In genomic region chr4:26788341-26788733, GRCh38 we compare ENCODE assay signal across 12 cellular contexts.
DNase-seq lines count a peak whose midpoint lies in the region; ATAC-seq, FAIRE-seq and TF ChIP-seq lines count a peak whose summit lies in the region.
"Had no signal": no experiment of that assay in that cellular context is flagged by ENCODE, and none has a peak within 500 bp of the region (broad histone marks: within the 10 kb centered on the region; RNA-seq: fewer than 3 reads in every experiment).

No MANE protein-coding gene starts in this region.

- ATAC-seq in A549: peak in 1 of 2 experiments; percentile 39; a peak in 3 of 6 replicates
- peak; percentile 12; the same call in 1 of the 2 replicates for ATAC-seq in HCT116
- no peak for ATAC-seq in HG03565 (IDR thresholded peaks at IDR 0.05; ENCODE audit: unreplicated experiment)

- no peaks in the 10 kb centered on the region for H3K27me3 ChIP-seq in HCT116 (ENCODE audit: insufficient read depth, low read length)
- H3K27me3 ChIP-seq in SK-N-SH (ENCODE audit: insufficient read depth): no peaks in the 10 kb centered on the region
- H3K27me3 ChIP-seq in mesenchymal stem cell (ENCODE audit: control insufficient read depth in 1 of 2, insufficient read depth in 1 of 2, low read length in 2 of 2): no peaks in the 10 kb centered on the region

- no peak overlapping the region for H3K4ac ChIP-seq in mesenchymal stem cell (ENCODE audit: low read depth in 1 of 2, low read length in 2 of 2)

- H2AK5ac ChIP-seq in mesenchymal stem cell (ENCODE audit: low read length, severe bottlenecking): no peak overlapping the region

- H3K9me3 Mint-ChIP-seq in activated CD4-positive, alpha-beta memory T cell treated with anti-CD3 and anti-CD28 coated beads, Interleukin-2, amount 10 ng/mL, durations not matched to agents 7 days and 5 days: no peaks in the 10 kb centered on the region
- H3K9me3 Mint-ChIP-seq: activated naive CD4-positive, alpha-beta T cell treated with anti-CD3 and anti-CD28 coated beads, Interleukin-2, amount 50 U/mL, for 24 hours had no signal

- H3K36me3 Mint-ChIP-seq in activated CD4-positive, alpha-beta memory T cell treated with anti-CD3 and anti-CD28 coated beads, Interleukin-2, amount 10 ng/mL, durations not matched to agents 7 days and 5 days (ENCODE audit: low read depth): no peaks in the 10 kb centered on the region
- H3K36me3 Mint-ChIP-seq: activated naive CD4-positive, alpha-beta T cell treated with anti-CD3 and anti-CD28 coated beads, Interleukin-2, amount 50 U/mL, for 24 hours had no signal

- H3K79me1 ChIP-seq in mesenchymal stem cell (replicated peaks; ENCODE audit: low read length, poor library complexity, severe bottlenecking): no peaks in the 10 kb centered on the region

- no peak for FAIRE-seq in A549 (lab: Jason Lieb, UNC)
- FAIRE-seq: urothelium cell line had no signal

- H3K27ac ChIP-seq in A549: peak overlapping the region in 1 of 2 experiments; percentile 69; a peak in 3 of 6 replicates
- peak overlapping the region; percentile 61 for H3K27ac ChIP-seq in HCT116 (ENCODE audit: low read depth, low read length)
- no peak overlapping the region for H3K27ac ChIP-seq in SK-N-SH (ENCODE audit: low read depth in 2 of 2, low read length in 1 of 2)
- H3K27ac ChIP-seq in mesenchymal stem cell (ENCODE audit: low read length, poor library complexity, severe bottlenecking): no peak overlapping the region

- POLR2A ChIA-PET in A549 (lab: Yijun Ruan, JAX) (no interaction called here), HCT116 (lab: Charles Lee) (no interaction called here), SK-N-SH (lab: Yijun Ruan, JAX) (no interaction called here)
- POLR2A ChIA-PET in activated CD4-positive, alpha-beta memory T cell treated with anti-CD3 and anti-CD28 coated beads, Interleukin-2, amount 10 ng/mL, durations not matched to agents 7 days and 5 days (lab: Charles Lee): interaction anchor here (1.7 kb wide), 1 partner anchor 219 kb away, joined by 4 read pairs; no protein-coding TSS in a partner anchor

- no peak overlapping the region for H3K9ac ChIP-seq in HCT116 (ENCODE audit: low read length)
- no peak overlapping the region for H3K9ac ChIP-seq in SK-N-SH
- H3K9ac ChIP-seq in mesenchymal stem cell (ENCODE audit: low read length): peak overlapping the region; percentile 60

- DNase-seq in A549 (ENCODE audit: low read depth in 1 of 2, low spot score in 1 of 2) (no peak), HCT116 (ENCODE audit: low read depth, low spot score) (no peak), SK-N-SH (no peak), mesenchymal stem cell (no peak), NCI-H2107 (lab: John Stamatoyannopoulos, UW) (no peak), GM03348 (ENCODE audit: low spot score) (no peak)
- DNase-seq in activated CD4-positive, alpha-beta memory T cell treated with anti-CD3 and anti-CD28 coated beads, Interleukin-2, amount 10 ng/mL, durations not matched to agents 7 days and 5 days: no peak
- DNase-seq: NCI-H526 had no signal

- no peak for TF ChIP-seq RAD21 in A549 (conservative IDR thresholded peaks at IDR 0.05 in 1 of 2, IDR thresholded peaks at IDR 0.05 in 1 of 2)
- TF ChIP-seq RAD21 in HCT116 (IDR thresholded peaks at IDR 0.05; ENCODE audit: low read depth): no peak
- no peak for TF ChIP-seq RAD21 in SK-N-SH (IDR thresholded peaks at IDR 0.05; ENCODE audit: low read length)

- H3K4me3 ChIP-seq in A549: no peak overlapping the region
- no peak overlapping the region for H3K4me3 ChIP-seq in HCT116 (replicated peaks in 1 of 2; ENCODE audit: low read depth in 1 of 2, low read length in 2 of 2)
- H3K4me3 ChIP-seq in SK-N-SH (ENCODE audit: low read depth in 2 of 2, low read length in 1 of 2): no peak overlapping the region
- peak overlapping the region in 1 of 2 experiments; percentile 32 for H3K4me3 ChIP-seq in mesenchymal stem cell (ENCODE audit: insufficient read depth in 1 of 2, low read depth in 1 of 2, low read length in 2 of 2)

- peaks cover 4% of the 10 kb centered on the region for H3F3A ChIP-seq in SK-N-SH (replicated peaks; ENCODE audit: insufficient read depth)

- H3K14ac ChIP-seq in mesenchymal stem cell (ENCODE audit: low read length in 2 of 2): no peak overlapping the region

- 21% methylated on average over 1 of the region's 1 CpG for WGBS in A549 (ENCODE audit: missing lambda C conversion rate)
- WGBS in SK-N-SH (ENCODE audit: low lambda C conversion rate): 92% methylated on average over 1 of the region's 1 CpG
- WGBS in mesenchymal stem cell: 67% methylated on average over 1 of the region's 1 CpG

- peaks cover 7% of the 10 kb centered on the region for H3K4me1 Mint-ChIP-seq in activated CD4-positive, alpha-beta memory T cell treated with anti-CD3 and anti-CD28 coated beads, Interleukin-2, amount 10 ng/mL, durations not matched to agents 7 days and 5 days

- TF ChIP-seq CTCF in A549 (IDR thresholded peaks at IDR 0.05) (no peak), HCT116 (IDR thresholded peaks at IDR 0.05 in 2 of 3, conservative IDR thresholded peaks at IDR 0.05 in 1 of 3; ENCODE audit: borderline replicate concordance in 1 of 3, insufficient read depth in 1 of 3, low read depth in 2 of 3, low read length in 2 of 3) (no peak; a peak in 1 of 6 replicates), SK-N-SH (IDR thresholded peaks at IDR 0.05) (no peak)

- no peak overlapping the region for H2BK12ac ChIP-seq in mesenchymal stem cell (ENCODE audit: low read length in 2 of 2)

- H3K36me3 ChIP-seq in HCT116 (ENCODE audit: control insufficient read depth in 1 of 2, insufficient read depth in 2 of 2, low read length in 2 of 2): no peaks in the 10 kb centered on the region
- no peaks in the 10 kb centered on the region for H3K36me3 ChIP-seq in SK-N-SH (replicated peaks in 1 of 2; ENCODE audit: control insufficient read depth in 1 of 2, insufficient read depth in 2 of 2, low read length in 1 of 2)
- peaks cover 3 to 7% of the 10 kb centered on the region in 2 experiments for H3K36me3 ChIP-seq in mesenchymal stem cell (ENCODE audit: control insufficient read depth in 1 of 2, insufficient read depth in 2 of 2, low read depth in 1 of 2, low read length in 2 of 2)

- H3K9me3 ChIP-seq in A549 (no peaks in the 10 kb centered on the region), HCT116 (ENCODE audit: control insufficient read depth in 1 of 2, insufficient read depth in 1 of 2, low read depth in 1 of 2, low read length in 2 of 2) (no peaks in the 10 kb centered on the region), SK-N-SH (no peaks in the 10 kb centered on the region), mesenchymal stem cell (ENCODE audit: control insufficient read depth, low read length) (no peaks in the 10 kb centered on the region)

- H4K8ac ChIP-seq in mesenchymal stem cell (ENCODE audit: low read length): no peak overlapping the region

- H3K27ac Mint-ChIP-seq in activated CD4-positive, alpha-beta memory T cell treated with anti-CD3 and anti-CD28 coated beads, Interleukin-2, amount 10 ng/mL, durations not matched to agents 7 days and 5 days: no peak overlapping the region

- no peak overlapping the region for H2AFZ ChIP-seq in HCT116 (ENCODE audit: low read depth, low read length, poor library complexity, severe bottlenecking)
- H2AFZ ChIP-seq in SK-N-SH (ENCODE audit: low read depth): no peak overlapping the region
- no peak overlapping the region for H2AFZ ChIP-seq in mesenchymal stem cell (ENCODE audit: low read depth, low read length)

- H3K4me1 ChIP-seq in A549 (peaks cover 16% of the 10 kb centered on the region), HCT116 (ENCODE audit: control insufficient read depth in 1 of 2, insufficient read depth in 2 of 2, low read length in 2 of 2) (peaks cover 19 to 26% of the 10 kb centered on the region in 2 experiments), SK-N-SH (ENCODE audit: control insufficient read depth in 1 of 2, insufficient read depth in 2 of 2, low read depth in 1 of 2, low read length in 1 of 2) (peaks cover 2 to 16% of the 10 kb centered on the region in 2 experiments; a peak in 3 of 4 replicates), mesenchymal stem cell (ENCODE audit: control insufficient read depth, insufficient read depth, low read depth, low read length) (peaks cover 5% of the 10 kb centered on the region)

- H2BK15ac ChIP-seq in mesenchymal stem cell (ENCODE audit: low read depth, poor library complexity, severe bottlenecking): no peak overlapping the region

- H3K4me2 ChIP-seq in A549 (peak overlapping the region; percentile 55), HCT116 (ENCODE audit: low read length) (peak overlapping the region; percentile 66), SK-N-SH (peak overlapping the region; percentile 48; the same call in 1 of the 2 replicates), mesenchymal stem cell (ENCODE audit: low read length, poor library complexity, severe bottlenecking) (no peak overlapping the region)

- RAD21 ChIA-PET in HCT116 (lab: Charles Lee; ENCODE audit: low non-redundant PET in 1 of 2, low total read pairs in 2 of 2, uncharacterized antibody in 2 of 2, unreplicated experiment in 2 of 2): no interaction called here

- H4K20me1 ChIP-seq in HCT116 (ENCODE audit: insufficient read depth) (no peaks in the 10 kb centered on the region), SK-N-SH (ENCODE audit: insufficient read depth) (no peaks in the 10 kb centered on the region)

- intact Hi-C loops in HCT116 (cut with micrococcal nuclease): no loop called here

- H2BK5ac ChIP-seq in mesenchymal stem cell (ENCODE audit: low read depth, low read length, poor library complexity, severe bottlenecking): no peak overlapping the region

- no TSS peak for BruUV-seq in HCT116 (replicated peaks; lab: Mats Ljungman, UMichigan)

- peak overlapping the region in 1 of 2 experiments; percentile 9 for H3K18ac ChIP-seq in mesenchymal stem cell (ENCODE audit: low read depth in 1 of 2, low read length in 2 of 2)

- no peak for TF ChIP-seq POLR2A in A549 (IDR thresholded peaks at IDR 0.05; ENCODE audit: low read length)
- TF ChIP-seq POLR2A in HCT116 (IDR thresholded peaks at IDR 0.05; ENCODE audit: borderline replicate concordance, extremely low read depth, insufficient read depth, insufficient read length): no peak

- H3K9me2 ChIP-seq in HCT116 (ENCODE audit: insufficient read depth): no peaks in the 10 kb centered on the region
- no peaks in the 10 kb centered on the region for H3K9me2 ChIP-seq in SK-N-SH

- no peak overlapping the region for H3K4me3 Mint-ChIP-seq in activated CD4-positive, alpha-beta memory T cell treated with anti-CD3 and anti-CD28 coated beads, Interleukin-2, amount 10 ng/mL, durations not matched to agents 7 days and 5 days
- H3K4me3 Mint-ChIP-seq: activated naive CD4-positive, alpha-beta T cell treated with anti-CD3 and anti-CD28 coated beads, Interleukin-2, amount 50 U/mL, for 24 hours; CD4-positive, CD25-positive, alpha-beta regulatory T cell had no signal

- no peak overlapping the region for H4K91ac ChIP-seq in mesenchymal stem cell (ENCODE audit: low read length)

- CTCF ChIA-PET in A549 (lab: Yijun Ruan, JAX): interaction anchor here (0.5 to 1.1 kb wide), 2 partner anchors 69 to 805 kb away, joined by 3 read pairs; no protein-coding TSS in a partner anchor
- CTCF ChIA-PET in HCT116 (lab: Charles Lee): interaction anchor here (1.6 kb wide), 1 partner anchor 9 kb away, joined by 4 read pairs; no protein-coding TSS in a partner anchor
- CTCF ChIA-PET in SK-N-SH (lab: Yijun Ruan, JAX): interaction anchor here (1.1 to 1.3 kb wide), 2 partner anchors 11 to 205 kb away, joined by 3 to 5 read pairs; partner anchors contain the start of gene TBC1D19
- CTCF ChIA-PET in activated CD4-positive, alpha-beta memory T cell treated with anti-CD3 and anti-CD28 coated beads, Interleukin-2, amount 10 ng/mL, durations not matched to agents 7 days and 5 days (lab: Charles Lee): no interaction called here

- no peaks in the 10 kb centered on the region for H3K27me3 Mint-ChIP-seq in activated CD4-positive, alpha-beta memory T cell treated with anti-CD3 and anti-CD28 coated beads, Interleukin-2, amount 10 ng/mL, durations not matched to agents 7 days and 5 days
- H3K27me3 Mint-ChIP-seq: activated naive CD4-positive, alpha-beta T cell treated with anti-CD3 and anti-CD28 coated beads, Interleukin-2, amount 50 U/mL, for 24 hours; CD4-positive, CD25-positive, alpha-beta regulatory T cell had no signal

- H3K23ac ChIP-seq in mesenchymal stem cell (ENCODE audit: low read length in 2 of 2): no peak overlapping the region

- TF ChIP-seq EP300 in A549 (IDR thresholded peaks at IDR 0.05): no peak
- TF ChIP-seq EP300 in SK-N-SH (IDR thresholded peaks at IDR 0.05; ENCODE audit: borderline replicate concordance in 1 of 2, low read depth in 1 of 2, low read length in 1 of 2): no peak

- H3K79me2 ChIP-seq in HCT116 (ENCODE audit: insufficient read depth, low read length) (no peaks in the 10 kb centered on the region), SK-N-SH (ENCODE audit: insufficient read depth) (no peaks in the 10 kb centered on the region)

- no peak overlapping the region for H2BK120ac ChIP-seq in mesenchymal stem cell (ENCODE audit: low read depth, low read length)
